33 cellular contexts compared by ENCODE assay signal in the genomic region with DNA sequence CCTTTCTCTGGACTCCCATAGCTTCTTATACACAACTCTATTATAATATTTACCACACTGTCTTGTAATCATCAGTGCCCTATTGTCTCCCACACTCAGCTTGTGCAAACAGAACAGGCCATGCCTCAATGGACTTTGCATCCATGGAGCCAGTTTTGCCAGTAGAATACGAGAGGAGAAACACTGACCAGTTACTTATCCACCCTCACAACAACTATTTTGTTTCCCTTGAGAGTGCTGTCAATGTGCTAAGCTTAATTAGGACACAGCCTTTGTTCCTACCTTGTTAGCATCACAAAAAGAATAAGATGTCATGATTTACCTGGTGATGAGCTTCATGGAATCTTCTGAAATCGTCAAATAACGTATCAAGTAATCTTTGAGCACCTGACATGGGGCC. TPM values are rescaled to one million over a fixed set of nuclear protein-coding genes. Genes with fewer than 3 reads are reported as not detected.
DNase-seq lines count a peak whose midpoint lies in the region; ATAC-seq and TF ChIP-seq lines count a peak whose summit lies in the region.
"Had no signal": no experiment of that assay in that cellular context is flagged by ENCODE, and none has a peak within 500 bp of the region (broad histone marks: within the 10 kb centered on the region; RNA-seq: fewer than 3 reads in every experiment).

No MANE protein-coding gene starts in this region.

- peak; percentile 65 for ATAC-seq in left lobe of liver
- no peak for ATAC-seq in activated CD8-positive, alpha-beta T cell treated with anti-CD3 and anti-CD28 coated beads for 36 hours
- no peak for ATAC-seq in GM21528 (IDR thresholded peaks at IDR 0.05; ENCODE audit: low FRiP score, unreplicated experiment)
- ATAC-seq: GM12878, Right ventricle myocardium inferior had no signal

- CTCF ChIA-PET in activated CD8-positive, alpha-beta T cell treated with anti-CD3 and anti-CD28 coated beads for 36 hours (lab: Charles Lee) = interaction anchor here (1.0 kb wide), 2 partner anchors 53 to 67 kb away, joined by 3 to 4 read pairs; no protein-coding TSS in a partner anchor

- POLR2A ChIA-PET in activated CD8-positive, alpha-beta T cell treated with anti-CD3 and anti-CD28 coated beads for 36 hours (lab: Charles Lee) = no interaction called here

- no peak overlapping the region for H3K4me3 Mint-ChIP-seq in activated CD8-positive, alpha-beta T cell treated with anti-CD3 and anti-CD28 coated beads for 36 hours
- H3K4me3 Mint-ChIP-seq in type B pancreatic cell = no peak overlapping the region
- H3K4me3 Mint-ChIP-seq: B cell; CD14-positive monocyte; CD8-positive, alpha-beta memory T cell had no signal

- H3K27ac Mint-ChIP-seq in activated CD8-positive, alpha-beta T cell treated with anti-CD3 and anti-CD28 coated beads for 36 hours = no peak overlapping the region
- H3K27ac Mint-ChIP-seq in type B pancreatic cell = no peak overlapping the region
- H3K27ac Mint-ChIP-seq: B cell; CD14-positive monocyte; CD8-positive, alpha-beta memory T cell had no signal

- DNase-seq in DMS53 (lab: John Stamatoyannopoulos, UW) (peak; percentile 69), NCI-H526 (lab: John Stamatoyannopoulos, UW) (peak; percentile 7 to 46), left lobe of liver (ENCODE audit: low spot score) (no peak), pons (ENCODE audit: low spot score) (peak; percentile 29), type B pancreatic cell (ENCODE audit: extremely low spot score, unreplicated experiment) (no peak)
- no peak for DNase-seq in activated CD8-positive, alpha-beta T cell treated with anti-CD3 and anti-CD28 coated beads for 36 hours
- DNase-seq: Calu3; CD8-positive, alpha-beta memory T cell; DMS79; EL; GDM1; HCEC 1CT; IMR-90; KG1; MG63; NCI-H1105 treated with DMSO at 0.1 percent for 48 hours; NCI-H146; NCI-H1930; NCI-H2107; NCI-H446; NCI-H82; NK-92 treated with Interleukin-12 subunit alpha and Interleukin-12 subunit beta, amount 100 ng/mL, for 24 hours; PC-9 had no signal

- peaks cover 12% of the 10 kb centered on the region for H3K9me3 Mint-ChIP-seq in activated CD8-positive, alpha-beta T cell treated with anti-CD3 and anti-CD28 coated beads for 36 hours
- peaks cover 5% of the 10 kb centered on the region for H3K9me3 Mint-ChIP-seq in type B pancreatic cell

- intact Hi-C loops in activated CD8-positive, alpha-beta T cell treated with anti-CD3 and anti-CD28 coated beads for 36 hours (cut with micrococcal nuclease) = no loop called here

- H3K36me3 Mint-ChIP-seq in activated CD8-positive, alpha-beta T cell treated with anti-CD3 and anti-CD28 coated beads for 36 hours (ENCODE audit: low read depth) = peaks cover 4% of the 10 kb centered on the region
- H3K36me3 Mint-ChIP-seq in type B pancreatic cell = no peaks in the 10 kb centered on the region
- H3K36me3 Mint-ChIP-seq: CD14-positive monocyte; CD8-positive, alpha-beta memory T cell had no signal

- no peak for TF ChIP-seq CTCF in activated CD8-positive, alpha-beta T cell treated with anti-CD3 and anti-CD28 coated beads for 36 hours (IDR thresholded peaks at IDR 0.05)
- no peak for TF ChIP-seq CTCF in type B pancreatic cell (conservative IDR thresholded peaks at IDR 0.05)

- no peaks in the 10 kb centered on the region for H3K4me1 Mint-ChIP-seq in activated CD8-positive, alpha-beta T cell treated with anti-CD3 and anti-CD28 coated beads for 36 hours (ENCODE audit: low read depth)
- peaks cover 6% of the 10 kb centered on the region for H3K4me1 Mint-ChIP-seq in type B pancreatic cell (ENCODE audit: unreplicated experiment)
- H3K4me1 Mint-ChIP-seq: B cell; CD14-positive monocyte; CD8-positive, alpha-beta memory T cell had no signal

- peaks cover 34% of the 10 kb centered on the region for H3K27me3 Mint-ChIP-seq in activated CD8-positive, alpha-beta T cell treated with anti-CD3 and anti-CD28 coated beads for 36 hours
- peaks cover 4% of the 10 kb centered on the region for H3K27me3 Mint-ChIP-seq in type B pancreatic cell

RNA-seq across cellular contexts. Expression of a gene that starts 18.1 kb away (rescaled TPM):
- total RNA-seq in left lobe of liver (not detected), type B pancreatic cell (ENCODE audit: low replicate concordance) (not detected in 2 replicates)
- total RNA-seq in activated CD8-positive, alpha-beta T cell treated with anti-CD3 and anti-CD28 coated beads for 36 hours = not detected
- total RNA-seq: A673; B cell; Calu3; CD8-positive, alpha-beta memory T cell; GM12878; H1; IMR-90; PC-9; RPMI7951; SK-MEL-5; T-helper 1 cell treated with Interleukin-12 subunit alpha and Interleukin-12 subunit beta and Interleukin-4 antibody, amounts not matched to agents 30 ng/mL and 1 ng/mL, for 36 hours had no signal

Comparison
In these comparisons a context has a peak if more than half of its experiments do, and no peak if none do; other contexts are left out.
1. DNase-seq: peak in DMS53 (single experiment), NCI-H526 (2 of 2) and pons (single experiment); none in left lobe of liver (single experiment), activated CD8-positive, alpha-beta T cell treated with anti-CD3 and anti-CD28 coated beads for 36 hours (single experiment) and type B pancreatic cell (single experiment).